Comparison of ENCODE assay signal across 8 cellular contexts in the genomic region with DNA sequence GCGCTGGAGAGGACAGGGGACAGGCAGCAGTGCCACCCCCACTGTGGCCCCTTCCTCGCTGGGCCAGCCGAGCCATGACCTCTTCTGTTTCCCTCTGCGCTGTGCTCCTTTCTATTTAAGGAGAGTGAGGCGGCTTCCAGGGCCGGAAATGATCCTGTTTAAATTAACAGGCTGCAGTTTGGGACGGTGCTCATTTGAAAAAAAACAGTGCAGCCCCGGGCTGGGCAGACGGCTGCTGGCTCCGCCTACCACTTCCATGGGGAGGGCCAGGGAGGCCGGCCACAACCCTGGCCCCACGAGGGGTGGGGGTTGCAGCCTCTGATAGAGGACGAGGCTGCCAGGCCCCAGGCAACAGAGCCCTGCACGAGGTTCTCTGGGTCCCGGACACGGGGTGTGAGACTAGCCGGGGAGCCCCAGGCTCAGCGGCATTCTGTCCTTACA. TPM values are rescaled to one million over a fixed set of nuclear protein-coding genes. Genes with fewer than 3 reads are reported as not detected.
DNase-seq lines count a peak whose midpoint lies in the region; FAIRE-seq and TF ChIP-seq lines count a peak whose summit lies in the region.
"Not testable (repeated sequence)": the region's sequence is repeated elsewhere in the genome, so short reads cannot be mapped to it uniquely, and the experiment has no call there.

No MANE protein-coding gene starts in this region.

- dilution Hi-C loops in keratinocyte (cut with MboI; ENCODE audit: extremely low pct_ligation_motif_present, low sequenced_read_pairs): not testable (repeated sequence)

- H2AK5ac ChIP-seq in neuronal stem cell (ENCODE audit: low read depth, low read length): peak overlapping the region; percentile 90

- not testable (repeated sequence) for H3K36me3 ChIP-seq in H7 (replicated peaks; ENCODE audit: control insufficient read depth, insufficient read depth, low read length); keratinocyte (ENCODE audit: control insufficient read depth in 2 of 2, extremely low read depth in 1 of 2, insufficient read depth in 2 of 2, low read length in 2 of 2); neuronal stem cell (replicated peaks in 1 of 2; ENCODE audit: control insufficient read depth in 2 of 2, insufficient read depth in 2 of 2, low read length in 2 of 2)

- peaks cover 16% of the 10 kb centered on the region for H3K79me1 ChIP-seq in neuronal stem cell (ENCODE audit: low read depth, low read length)

- H3K23ac ChIP-seq in neuronal stem cell (ENCODE audit: low read depth, low read length, poor library complexity): not testable (repeated sequence)

- H3K4me3 ChIP-seq in AG04449 (ENCODE audit: low read depth, low read length): peak overlapping the region; percentile 36
- not testable (repeated sequence) for H3K4me3 ChIP-seq in H7 (ENCODE audit: insufficient read depth, low read depth, low read length); keratinocyte (ENCODE audit: control insufficient read depth in 2 of 3, extremely low read depth in 1 of 3, insufficient read depth in 2 of 3, low read depth in 1 of 3, low read length in 3 of 3); neuronal stem cell (ENCODE audit: low read length in 2 of 2)

- peaks cover 54% of the 10 kb centered on the region for H3K4me1 ChIP-seq in keratinocyte (ENCODE audit: control insufficient read depth, extremely low read depth, insufficient read depth, low read length)
- H3K4me1 ChIP-seq in neuronal stem cell (ENCODE audit: control insufficient read depth in 2 of 2, insufficient read depth in 1 of 2, low read depth in 1 of 2, low read length in 2 of 2): peaks cover 4 to 13% of the 10 kb centered on the region in 2 donors

- POLR2A ChIA-PET in AG04449 (lab: Yijun Ruan, JAX): not testable (repeated sequence)

- H3K27ac ChIP-seq in keratinocyte (ENCODE audit: control insufficient read depth, insufficient read depth, low read length) (peak overlapping the region; percentile 58), neuronal stem cell (replicated peaks; ENCODE audit: low read length) (peak overlapping the region; percentile 59), substantia nigra (ENCODE audit: low read depth, low read length, poor library complexity, severe bottlenecking) (peak overlapping the region; percentile 55)

- H3K79me2 ChIP-seq in keratinocyte (ENCODE audit: control insufficient read depth, insufficient read depth, low read length): peaks cover 30% of the 10 kb centered on the region

- WGBS in neuronal stem cell (ENCODE audit: extremely low coverage in 2 of 2, insufficient read length in 2 of 2, insufficient replicate concordance in 1 of 2), 2 donors: no CpG with 5 or more reads among the region's 18 CpGs

- not testable (repeated sequence) for H2BK12ac ChIP-seq in neuronal stem cell (ENCODE audit: low read length)

- not testable (repeated sequence) for H3K4ac ChIP-seq in neuronal stem cell (ENCODE audit: low read length)

- not testable (repeated sequence) for H3K14ac ChIP-seq in neuronal stem cell (ENCODE audit: low read length)

- H4K8ac ChIP-seq in neuronal stem cell (ENCODE audit: low read depth, low read length): not testable (repeated sequence)

- not testable (repeated sequence) for TF ChIP-seq CTCF in AG04449 (IDR thresholded peaks at IDR 0.05; ENCODE audit: insufficient read depth, low read length, missing control alignments); keratinocyte (optimal IDR thresholded peaks at IDR 0.05 in 1 of 3, IDR thresholded peaks at IDR 0.05 in 1 of 3, conservative IDR thresholded peaks at IDR 0.05 in 1 of 3; ENCODE audit: extremely low read depth in 1 of 3, insufficient read depth in 2 of 3, low read length in 3 of 3)

- peak overlapping the region; percentile 54 for H3K9ac ChIP-seq in keratinocyte (ENCODE audit: control insufficient read depth, extremely low read depth, insufficient read depth, low read length)
- not testable (repeated sequence) for H3K9ac ChIP-seq in neuronal stem cell (ENCODE audit: low read depth, low read length, poor library complexity)

- not testable (repeated sequence) for H3K9me1 ChIP-seq in keratinocyte (ENCODE audit: control insufficient read depth, extremely low read depth, insufficient read depth, low read length)

- not testable (repeated sequence) for H4K91ac ChIP-seq in neuronal stem cell (ENCODE audit: low read depth, low read length, poor library complexity)

- not testable (repeated sequence) for H2AFZ ChIP-seq in keratinocyte (ENCODE audit: control insufficient read depth, low read length)
- H2AFZ ChIP-seq in neuronal stem cell (ENCODE audit: low read length): peak overlapping the region; percentile 58

- CTCF ChIA-PET in AG04449 (lab: Yijun Ruan, JAX): not testable (repeated sequence)

- DNase-seq in AG04449 (ENCODE audit: low read depth, low spot score); keratinocyte (ENCODE audit: low read depth, low spot score); neuronal stem cell (ENCODE audit: low spot score): not testable (repeated sequence)
- DNase-seq in H7: peak; percentile 61
- peak; percentile 53 for DNase-seq in SK-N-DZ (ENCODE audit: low spot score)
- peak; percentile 55 for DNase-seq in cerebellar cortex (ENCODE audit: low spot score)
- peak; percentile 18 for DNase-seq in fibroblast of the conjunctiva (ENCODE audit: low read depth)
- peak in 6 of 49 donors; percentile 11 to 70 (median 24) for DNase-seq in substantia nigra (lab: John Stamatoyannopoulos, UW)

- not testable (repeated sequence) for H2BK15ac ChIP-seq in neuronal stem cell (ENCODE audit: low read length)

- not testable (repeated sequence) for H2BK5ac ChIP-seq in neuronal stem cell (ENCODE audit: low read length)

- not testable (repeated sequence) for H3K9me3 ChIP-seq in keratinocyte (ENCODE audit: control insufficient read depth, low read depth, low read length); neuronal stem cell (replicated peaks in 1 of 2; ENCODE audit: control insufficient read depth in 2 of 2, insufficient read depth in 1 of 2, low read depth in 1 of 2, low read length in 2 of 2)

- H3K27me3 ChIP-seq in H7 (ENCODE audit: control insufficient read depth, insufficient read depth, low read length); keratinocyte (ENCODE audit: control insufficient read depth, extremely low read depth, insufficient read depth, low read length); neuronal stem cell (ENCODE audit: control insufficient read depth in 3 of 3, insufficient read depth in 3 of 3, low read depth in 1 of 3, low read length in 3 of 3): not testable (repeated sequence)

- not testable (repeated sequence) for H2BK120ac ChIP-seq in neuronal stem cell (ENCODE audit: low read depth, low read length)

- peak overlapping the region; percentile 54 for H3K4me2 ChIP-seq in keratinocyte (ENCODE audit: control insufficient read depth, extremely low read depth, insufficient read depth, low read depth, low read length)
- peak overlapping the region; percentile 23 for H3K4me2 ChIP-seq in neuronal stem cell (ENCODE audit: insufficient read depth, low read length, poor library complexity, severe bottlenecking)

- H3K18ac ChIP-seq in neuronal stem cell (ENCODE audit: low read length): peak overlapping the region; percentile 87

- not testable (repeated sequence) for H4K20me1 ChIP-seq in keratinocyte (ENCODE audit: control insufficient read depth, extremely low read depth, insufficient read depth, low read length)

- peak; percentile 36 for FAIRE-seq in keratinocyte (lab: Jason Lieb, UNC)

RNA-seq across cellular contexts. Expression of gene RRN3, which starts 50.1 kb away (rescaled TPM):
- 24.8 and 28.3 TPM in 2 replicates for total RNA-seq in H7 (2014; rRNA removed; shearing (Covaris generic))
- polyA plus RNA-seq in SK-N-DZ (2014; cell fraction: cytosol; rRNA removed): 66.0 and 76.1 TPM in 2 replicates
- 47.2 and 56.8 TPM in 2 replicates for polyA plus RNA-seq in SK-N-DZ (2014; cell fraction: nucleus; rRNA removed)
- polyA plus RNA-seq in keratinocyte: 40.7 to 60.3 TPM (median 53.1 TPM) in 3 replicates
- polyA plus RNA-seq in keratinocyte (2011; ENCODE audit: low read depth): 39.3 TPM
- 28.6 and 54.5 TPM in 2 replicates for polyA plus RNA-seq in keratinocyte (2011; cell fraction: cytosol; rRNA removed)
- polyA plus RNA-seq in keratinocyte (2011; cell fraction: nucleus; rRNA removed): 58.2 and 67.4 TPM in 2 replicates
- 29.2 and 30.9 TPM in 2 replicates for polyA plus RNA-seq in keratinocyte (2012; ENCODE audit: low replicate concordance)
- 27.3 to 74.1 TPM (median 65.7 TPM) in 3 replicates for polyA minus RNA-seq in keratinocyte
- 44.7 TPM for polyA minus RNA-seq in keratinocyte (2011; cell fraction: cytosol; rRNA and poly(A)+ RNA removed)
- 42.6 and 79.0 TPM in 2 replicates for polyA minus RNA-seq in keratinocyte (2011; cell fraction: nucleus; rRNA and poly(A)+ RNA removed)
- polyA plus RNA-seq in neuronal stem cell (2013, experiment 1 of 2): 12.3 TPM
- polyA plus RNA-seq in neuronal stem cell (2013, experiment 2 of 2): 12.8 TPM
